Comparison of ENCODE assay signal across 14 cellular contexts in the genomic region with DNA sequence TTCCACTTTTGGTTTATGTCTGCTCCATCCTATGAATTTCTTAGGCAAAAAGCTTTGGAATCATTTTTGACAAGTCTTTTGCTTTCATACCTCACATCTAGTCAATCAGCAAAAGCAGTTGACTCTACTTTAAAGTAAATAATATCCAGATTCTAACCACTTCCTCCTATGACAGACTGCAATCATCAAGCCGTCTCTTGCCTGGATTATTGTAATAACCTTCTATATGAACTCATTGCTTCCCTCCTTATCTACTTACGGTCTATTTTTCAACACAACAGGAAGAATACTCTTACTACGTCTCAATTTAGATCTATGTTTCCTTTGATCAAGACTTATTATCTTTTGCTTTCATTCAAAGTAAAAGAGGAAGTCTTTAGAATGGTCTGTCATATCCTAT. TPM values are rescaled to one million over a fixed set of nuclear protein-coding genes. Genes with fewer than 3 reads are reported as not detected.
A peak's percentile ranks its signal among the peaks of the same experiment; 100 is the strongest.
DNase-seq lines count a peak whose midpoint lies in the region; ATAC-seq and TF ChIP-seq lines count a peak whose summit lies in the region.
"Had no signal": no experiment of that assay in that cellular context is flagged by ENCODE, and none has a peak within 500 bp of the region (broad histone marks: within the 10 kb centered on the region; RNA-seq: fewer than 3 reads in every experiment).

No MANE protein-coding gene starts in this region.

- H3K4me1 ChIP-seq in OCI-LY3 (ENCODE audit: low read length): peaks cover 7% of the 10 kb centered on the region; the same call in 1 of the 2 replicates
- no peaks in the 10 kb centered on the region for H3K4me1 ChIP-seq in upper lobe of right lung
- H3K4me1 ChIP-seq: psoas muscle had no signal

- H3K27ac ChIP-seq in OCI-LY3 (ENCODE audit: low read length) (no peak overlapping the region), brain microvascular endothelial cell (peak overlapping the region; percentile 22), upper lobe of right lung (no peak overlapping the region)
- H3K27ac ChIP-seq: psoas muscle had no signal

- peak overlapping the region; percentile 60 for H3K4me2 ChIP-seq in OCI-LY3 (ENCODE audit: low read length)

- TF ChIP-seq CTCF in OCI-LY3 (IDR thresholded peaks at IDR 0.05; ENCODE audit: low read depth, low read length) (no peak), brain microvascular endothelial cell (IDR thresholded peaks at IDR 0.05; ENCODE audit: low read depth, low read length, missing control alignments) (no peak), upper lobe of right lung (IDR thresholded peaks at IDR 0.05) (no peak), GM20000 (IDR thresholded peaks at IDR 0.05; ENCODE audit: extremely low read depth, missing control alignments) (no peak)

- H3K4me3 ChIP-seq in OCI-LY3 (ENCODE audit: low read length) (peak overlapping the region; percentile 37), brain microvascular endothelial cell (ENCODE audit: low read depth, low read length) (no peak overlapping the region), upper lobe of right lung (no peak overlapping the region)
- H3K4me3 ChIP-seq: psoas muscle had no signal

- peaks cover 5% of the 10 kb centered on the region for H3K27me3 Mint-ChIP-seq in activated naive CD8-positive, alpha-beta T cell
- H3K27me3 Mint-ChIP-seq in activated naive CD8-positive, alpha-beta T cell treated with anti-CD3 and anti-CD28 coated beads, Interleukin-2, amount 50 U/mL, for 24 hours: peaks cover 16% of the 10 kb centered on the region

- in situ Hi-C loops in brain microvascular endothelial cell (cut with HindIII; ENCODE audit: low pct_ligation_motif_present, low sequenced_read_pairs): no loop called here

- H3K36me3 ChIP-seq in OCI-LY3 (replicated peaks; ENCODE audit: low read depth, low read length) (no peaks in the 10 kb centered on the region), brain microvascular endothelial cell (replicated peaks) (no peaks in the 10 kb centered on the region), upper lobe of right lung (no peaks in the 10 kb centered on the region)

- H3K9me3 Mint-ChIP-seq in activated naive CD8-positive, alpha-beta T cell (ENCODE audit: low read depth): no peaks in the 10 kb centered on the region
- no peaks in the 10 kb centered on the region for H3K9me3 Mint-ChIP-seq in activated naive CD8-positive, alpha-beta T cell treated with anti-CD3 and anti-CD28 coated beads, Interleukin-2, amount 50 U/mL, for 24 hours
- H3K9me3 Mint-ChIP-seq: activated T-helper 1 cell treated with anti-CD3 and anti-CD28 coated beads, Interleukin-12 subunit alpha, Interleukin-12 subunit beta, Interleukin-2, Interleukin-4 antibody, amounts not matched to agents 30 ng/mL and 10 ng/mL and 1 ng/mL, durations not matched to agents 14 hours and 24 hours and 36 hours; WTC11 had no signal

- intact Hi-C loops in upper lobe of right lung (cut with DNase I) (no loop called here), left cardiac atrium (cut with DNase I) (no loop called here)

- H3K4me1 Mint-ChIP-seq in activated naive CD8-positive, alpha-beta T cell (ENCODE audit: low read depth): peaks cover 30% of the 10 kb centered on the region
- peaks cover 24% of the 10 kb centered on the region for H3K4me1 Mint-ChIP-seq in activated naive CD8-positive, alpha-beta T cell treated with anti-CD3 and anti-CD28 coated beads, Interleukin-2, amount 50 U/mL, for 24 hours
- H3K4me1 Mint-ChIP-seq: WTC11 had no signal

- H3K79me2 ChIP-seq in OCI-LY3 (ENCODE audit: low read length): no peaks in the 10 kb centered on the region

- no peak for DNase-seq in activated naive CD8-positive, alpha-beta T cell treated with anti-CD3 and anti-CD28 coated beads, Interleukin-2, amount 50 U/mL, for 24 hours
- no peak for DNase-seq in brain microvascular endothelial cell
- DNase-seq in upper lobe of right lung: no peak
- DNase-seq in amniotic stem cell (lab: John Stamatoyannopoulos, UW): no peak
- no peak for DNase-seq in left cardiac atrium
- no peak for DNase-seq in GM20000 (ENCODE audit: low spot score)
- DNase-seq: NCI-H524, psoas muscle, Right ventricle myocardium superior had no signal

- no peak overlapping the region for H3K9ac ChIP-seq in OCI-LY3 (ENCODE audit: low read length)

- H3K27me3 ChIP-seq in OCI-LY3 (ENCODE audit: low read depth, low read length) (no peaks in the 10 kb centered on the region), brain microvascular endothelial cell (replicated peaks) (no peaks in the 10 kb centered on the region), upper lobe of right lung (no peaks in the 10 kb centered on the region)

- no peak overlapping the region for H3K27ac Mint-ChIP-seq in activated naive CD8-positive, alpha-beta T cell
- H3K27ac Mint-ChIP-seq in activated naive CD8-positive, alpha-beta T cell treated with anti-CD3 and anti-CD28 coated beads, Interleukin-2, amount 50 U/mL, for 24 hours: no peak overlapping the region
- H3K27ac Mint-ChIP-seq: activated T-helper 1 cell treated with anti-CD3 and anti-CD28 coated beads, Interleukin-12 subunit alpha, Interleukin-12 subunit beta, Interleukin-2, Interleukin-4 antibody, amounts not matched to agents 30 ng/mL and 10 ng/mL and 1 ng/mL, durations not matched to agents 14 hours and 24 hours and 36 hours; WTC11 had no signal

- ATAC-seq in activated naive CD8-positive, alpha-beta T cell treated with anti-CD3 and anti-CD28 coated beads, Interleukin-2, amount 50 U/mL, for 24 hours: no peak
- ATAC-seq in upper lobe of right lung: peak; percentile 30
- ATAC-seq in left cardiac atrium: no peak
- ATAC-seq: HCT116, psoas muscle, WTC11 had no signal

- peak overlapping the region; percentile 84 for H2AFZ ChIP-seq in OCI-LY3 (ENCODE audit: low read depth, low read length)

- H3K9me3 ChIP-seq in OCI-LY3 (ENCODE audit: insufficient read depth, low read length) (no peaks in the 10 kb centered on the region), upper lobe of right lung (no peaks in the 10 kb centered on the region)
- H3K9me3 ChIP-seq: psoas muscle had no signal

- H3K4me3 Mint-ChIP-seq in activated naive CD8-positive, alpha-beta T cell: peak overlapping the region; percentile 63
- H3K4me3 Mint-ChIP-seq in activated naive CD8-positive, alpha-beta T cell treated with anti-CD3 and anti-CD28 coated beads, Interleukin-2, amount 50 U/mL, for 24 hours: no peak overlapping the region
- H3K4me3 Mint-ChIP-seq: activated T-helper 1 cell treated with anti-CD3 and anti-CD28 coated beads, Interleukin-12 subunit alpha, Interleukin-12 subunit beta, Interleukin-2, Interleukin-4 antibody, amounts not matched to agents 30 ng/mL and 10 ng/mL and 1 ng/mL, durations not matched to agents 14 hours and 24 hours and 36 hours; WTC11 had no signal

- H4K20me1 ChIP-seq in OCI-LY3 (ENCODE audit: insufficient read depth, low read length): no peaks in the 10 kb centered on the region

- H3K36me3 Mint-ChIP-seq in activated naive CD8-positive, alpha-beta T cell: no peaks in the 10 kb centered on the region
- no peaks in the 10 kb centered on the region for H3K36me3 Mint-ChIP-seq in activated naive CD8-positive, alpha-beta T cell treated with anti-CD3 and anti-CD28 coated beads, Interleukin-2, amount 50 U/mL, for 24 hours (ENCODE audit: low read depth)
- H3K36me3 Mint-ChIP-seq: WTC11 had no signal

RNA-seq across cellular contexts. Expression of a gene that starts 20.7 kb away (rescaled TPM):
- total RNA-seq in upper lobe of right lung (14.6 TPM), left cardiac atrium (1 to 10 TPM; 4.4 to 4.5 TPM)
- total RNA-seq: Right ventricle myocardium superior had no signal
